In genomic region chr1:48202030-48202752, GRCh38 we compare ENCODE assay signal across 8 cellular contexts. TPM values are rescaled to one million over a fixed set of nuclear protein-coding genes. Genes with fewer than 3 reads are reported as not detected.
A peak's percentile ranks its signal among the peaks of the same experiment; 100 is the strongest.
DNase-seq lines count a peak whose midpoint lies in the region; ATAC-seq and TF ChIP-seq lines count a peak whose summit lies in the region.

No MANE protein-coding gene starts in this region.

- H3K27me3 ChIP-seq in GM06990 (replicated peaks; ENCODE audit: control insufficient read depth, insufficient read depth, low read length) (no peaks in the 10 kb centered on the region), esophagus squamous epithelium (no peaks in the 10 kb centered on the region), stomach (no peaks in the 10 kb centered on the region)

- TF ChIP-seq EP300 in stomach (IDR thresholded peaks at IDR 0.05): no peak

- no peaks in the 10 kb centered on the region for H3K36me3 Mint-ChIP-seq in natural killer cell treated with Interleukin-12 subunit alpha and Interleukin-12 subunit beta and Interleukin-15 and Interleukin-18, amount 100 ng/mL, for 72 hours

- H3K4me1 ChIP-seq in esophagus squamous epithelium (peaks cover 0 to 38% (median 0%) of the 10 kb centered on the region in 3 donors), stomach (peaks cover 0 to 4% (median 0%) of the 10 kb centered on the region in 4 donors)

- ATAC-seq in natural killer cell treated with Interleukin-12 subunit alpha and Interleukin-12 subunit beta and Interleukin-15 and Interleukin-18, amount 100 ng/mL, for 72 hours: peak; percentile 66 to 88
- ATAC-seq in HG03521 (IDR thresholded peaks at IDR 0.05; ENCODE audit: unreplicated experiment): no peak

- peak overlapping the region; percentile 23 for H3K4me3 Mint-ChIP-seq in natural killer cell treated with Interleukin-12 subunit alpha and Interleukin-12 subunit beta and Interleukin-15 and Interleukin-18, amount 100 ng/mL, for 72 hours

- WGBS in esophagus squamous epithelium, 2 donors: 8 to 18% methylated on average over 7 of the region's 7 CpGs
- WGBS in stomach, 5 donors: 10 to 16% (median 14%) methylated on average over 7 of the region's 7 CpGs

- H3K27ac Mint-ChIP-seq in natural killer cell treated with Interleukin-12 subunit alpha and Interleukin-12 subunit beta and Interleukin-15 and Interleukin-18, amount 100 ng/mL, for 72 hours: no peak overlapping the region

- H3K27me3 Mint-ChIP-seq in natural killer cell treated with Interleukin-12 subunit alpha and Interleukin-12 subunit beta and Interleukin-15 and Interleukin-18, amount 100 ng/mL, for 72 hours: peaks cover 3 to 8% of the 10 kb centered on the region in 2 donors

- no peaks in the 10 kb centered on the region for H3K36me3 ChIP-seq in GM06990 (ENCODE audit: control insufficient read depth, insufficient read depth, low read length)
- H3K36me3 ChIP-seq in esophagus squamous epithelium: no peaks in the 10 kb centered on the region
- no peaks in the 10 kb centered on the region for H3K36me3 ChIP-seq in stomach

- H3K4me3 ChIP-seq in GM06990 (replicated peaks; ENCODE audit: low read depth, low read length) (no peak overlapping the region), esophagus squamous epithelium (no peak overlapping the region), stomach (no peak overlapping the region)

- intact Hi-C loops in esophagus squamous epithelium (cut with DNase I): loop anchor here (5.0 kb wide), 1 partner anchor 100 kb away; no protein-coding TSS in a partner anchor
- intact Hi-C loops in stomach (cut with DNase I; ENCODE audit: low total_unique reads): no loop called here

- no peak for DNase-seq in GM06990 (ENCODE audit: extremely low read depth, insufficient read length)
- DNase-seq in HS-5 (ENCODE audit: low read depth): peak; percentile 18
- DNase-seq in NOMO-1 treated with dmso at 0.1 percent for 144 hours (lab: John Stamatoyannopoulos, UW; ENCODE audit: unreplicated experiment): peak; percentile 7
- peak; percentile 15 for DNase-seq in activated CD8-positive, alpha-beta memory T cell treated with anti-CD3 and anti-CD28 coated beads, Interleukin-2, amount 50 U/mL, for 24 hours (ENCODE audit: extremely low read depth)
- DNase-seq in esophagus squamous epithelium (lab: John Stamatoyannopoulos, UW): no peak
- DNase-seq in natural killer cell treated with Interleukin-12 subunit alpha and Interleukin-12 subunit beta and Interleukin-15 and Interleukin-18, amount 100 ng/mL, for 72 hours (ENCODE audit: low spot score): no peak
- peak; percentile 74 for DNase-seq in stomach

- H3K9me3 Mint-ChIP-seq in natural killer cell treated with Interleukin-12 subunit alpha and Interleukin-12 subunit beta and Interleukin-15 and Interleukin-18, amount 100 ng/mL, for 72 hours: no peaks in the 10 kb centered on the region

- peak; percentile 80 for TF ChIP-seq CTCF in GM06990 (IDR thresholded peaks at IDR 0.05; ENCODE audit: insufficient read depth, low read length, poor library complexity, severe bottlenecking)
- TF ChIP-seq CTCF in esophagus squamous epithelium (IDR thresholded peaks at IDR 0.05): peak; percentile 76 to 84 (median 80)
- peak in 5 of 7 experiments; percentile 75 to 89 (median 79) for TF ChIP-seq CTCF in stomach (IDR thresholded peaks at IDR 0.05)

- peaks cover 10 to 16% of the 10 kb centered on the region in 2 donors for H3K4me1 Mint-ChIP-seq in natural killer cell treated with Interleukin-12 subunit alpha and Interleukin-12 subunit beta and Interleukin-15 and Interleukin-18, amount 100 ng/mL, for 72 hours (ENCODE audit: low read depth in 2 of 2)

- TF ChIP-seq POLR2A in esophagus squamous epithelium (IDR thresholded peaks at IDR 0.05) (no peak), stomach (IDR thresholded peaks at IDR 0.05) (no peak)

- H3K27ac ChIP-seq in esophagus squamous epithelium (no peak overlapping the region), stomach (no peak overlapping the region)

- H3K9me3 ChIP-seq in esophagus squamous epithelium (no peaks in the 10 kb centered on the region), stomach (no peaks in the 10 kb centered on the region)

RNA-seq across cellular contexts. Expression of gene SLC5A9, which starts 20.3 kb away (rescaled TPM):
- under 1 TPM in 2 of 4 donors, not detected in 2; 0.19 to 0.38 TPM for total RNA-seq in esophagus squamous epithelium
- total RNA-seq in natural killer cell treated with Interleukin-12 subunit alpha and Interleukin-12 subunit beta and Interleukin-15 and Interleukin-18, amount 100 ng/mL, for 72 hours: not detected
- total RNA-seq in stomach: 1 to 10 TPM in 2 of 5 donors, not detected in 3; 1.7 to 1.8 TPM
- under 1 TPM; 0.28 to 0.92 (median 0.37) TPM for polyA plus RNA-seq in stomach

Comparison
In these comparisons a context has a peak if more than half of its experiments do, and no peak if none do; other contexts are left out.
1. DNase-seq: peak in HS-5 (single experiment), NOMO-1 treated with dmso at 0.1 percent for 144 hours (single experiment), activated CD8-positive, alpha-beta memory T cell treated with anti-CD3 and anti-CD28 coated beads, Interleukin-2, amount 50 U/mL, for 24 hours (single experiment) and stomach (single experiment); none in GM06990 (single experiment), esophagus squamous epithelium (single experiment) and natural killer cell treated with Interleukin-12 subunit alpha and Interleukin-12 subunit beta and Interleukin-15 and Interleukin-18, amount 100 ng/mL, for 72 hours (single experiment).
2. Peak in every context shown above with its lines, with median percentiles within 50 percentile points of each other: CTCF ChIP-seq.